Comparison of ENCODE assay signal across 37 cellular contexts in genomic region chr17:66207936-66208335, GRCh38. TPM values are rescaled to one million over a fixed set of nuclear protein-coding genes. Genes with fewer than 3 reads are reported as not detected.
"Had no signal": no experiment of that assay in that cellular context is flagged by ENCODE, and none has a peak within 500 bp of the region (broad histone marks: within the 10 kb centered on the region; RNA-seq: fewer than 3 reads in every experiment).

No MANE protein-coding gene starts in this region.

- H3K9me3 ChIP-seq: SJCRH30 had no signal

- ATAC-seq: activated CD8-positive, alpha-beta memory T cell treated with anti-CD3 and anti-CD28 coated beads, Interleukin-2, amount 10 ng/mL, durations not matched to agents 7 days and 5 days; activated T-cell treated with anti-CD3 and anti-CD28 coated beads, Interleukin-2, amount 50 U/mL, for 72 hours; activated T-helper 17 cell treated with anti-CD3 and anti-CD28 coated beads, Interleukin-2, amount 50 U/mL, for 72 hours; K562 had no signal

- H3K27me3 ChIP-seq: brain microvascular endothelial cell, SJCRH30 had no signal

- H3K27ac ChIP-seq: brain microvascular endothelial cell, PC-9, RWPE1, SJCRH30, SK-N-MC, WERI-Rb-1 had no signal

- H3K4me1 ChIP-seq: SJCRH30 had no signal

- FAIRE-seq: RCC 7860 had no signal

- DNase-seq: activated CD4-positive, alpha-beta memory T cell treated with anti-CD3 and anti-CD28 coated beads, Interleukin-2, amount 10 ng/mL, durations not matched to agents 7 days and 5 days; activated CD4-positive, alpha-beta T cell treated with anti-CD3 and anti-CD28 coated beads for 1 hour; activated CD4-positive, alpha-beta T cell treated with anti-CD3 and anti-CD28 coated beads for 48 hours; activated CD4-positive, CD25-positive, alpha-beta regulatory T cell; activated CD8-positive, alpha-beta memory T cell treated with anti-CD3 and anti-CD28 coated beads for 24 hours; activated CD8-positive, alpha-beta memory T cell treated with anti-CD3 and anti-CD28 coated beads, Interleukin-2, amount 10 ng/mL, durations not matched to agents 7 days and 5 days; activated CD8-positive, alpha-beta memory T cell treated with anti-CD3 and anti-CD28 coated beads, Interleukin-2, amount 50 U/mL, for 48 hours; activated effector memory CD4-positive, alpha-beta T cell treated with anti-CD3 and anti-CD28 coated beads, Interleukin-2, amount 50 U/mL, for 16 hours; activated naive CD4-positive, alpha-beta T cell; activated naive CD4-positive, alpha-beta T cell treated with anti-CD3 and anti-CD28 coated beads, Interleukin-2, amount 50 U/mL, for 16 hours; activated naive CD8-positive, alpha-beta T cell treated with anti-CD3 and anti-CD28 coated beads for 36 hours; activated T-cell treated with anti-CD3 and anti-CD28 coated beads, Interleukin-2, amount 50 U/mL, for 72 hours; amniotic stem cell; aorta; brain microvascular endothelial cell; NCI-H1105; NCI-H1417 treated with DMSO at 0.1 percent for 48 hours; NCI-H1930; NCI-H2081 treated with DMSO at 0.1 percent for 48 hours; NCI-H2171; NCI-H510A; NCI-H526; NCI-H748 treated with DMSO at 0.1 percent for 48 hours; NK-92 treated with Interleukin-12 subunit alpha and Interleukin-12 subunit beta, amount 100 ng/mL, for 24 hours; PC-9; SHP77; SJCRH30; T1000; WERI-Rb-1 had no signal

- H3K36me3 ChIP-seq: brain microvascular endothelial cell, SJCRH30, WERI-Rb-1 had no signal

- H3K4me3 ChIP-seq: K562, PC-9, SJCRH30, SK-N-MC had no signal

RNA-seq across cellular contexts. Expression of gene CEP112, which starts 16.0 kb away (rescaled TPM):
- total RNA-seq: K562 had no signal

RNA-seq across cellular contexts. Expression of gene APOH, which starts 21.3 kb away (rescaled TPM):
- total RNA-seq: activated CD4-positive, alpha-beta memory T cell treated with anti-CD3 and anti-CD28 coated beads, Interleukin-2, amount 10 ng/mL, durations not matched to agents 7 days and 5 days; activated CD8-positive, alpha-beta memory T cell treated with anti-CD3 and anti-CD28 coated beads, Interleukin-2, amount 10 ng/mL, durations not matched to agents 7 days and 5 days; activated naive CD8-positive, alpha-beta T cell treated with anti-CD3 and anti-CD28 coated beads for 36 hours; activated T-cell treated with anti-CD3 and anti-CD28 coated beads, Interleukin-2, amount 50 U/mL, for 72 hours; activated T-helper 17 cell treated with anti-CD3 and anti-CD28 coated beads, Interleukin-2, amount 50 U/mL, for 72 hours; aorta; M059J; PC-9; SJCRH30; T-helper 1 cell treated with Interleukin-12 subunit alpha and Interleukin-12 subunit beta and Interleukin-4 antibody, amounts not matched to agents 30 ng/mL and 1 ng/mL, for 36 hours; T-helper 2 cell treated with Interferon-gamma antibody and Interleukin-4, amounts not matched to agents 100 ng/mL and 5 ng/mL, for 36 hours had no signal
